1 cellular context compared by ENCODE assay signal in the genomic region with DNA sequence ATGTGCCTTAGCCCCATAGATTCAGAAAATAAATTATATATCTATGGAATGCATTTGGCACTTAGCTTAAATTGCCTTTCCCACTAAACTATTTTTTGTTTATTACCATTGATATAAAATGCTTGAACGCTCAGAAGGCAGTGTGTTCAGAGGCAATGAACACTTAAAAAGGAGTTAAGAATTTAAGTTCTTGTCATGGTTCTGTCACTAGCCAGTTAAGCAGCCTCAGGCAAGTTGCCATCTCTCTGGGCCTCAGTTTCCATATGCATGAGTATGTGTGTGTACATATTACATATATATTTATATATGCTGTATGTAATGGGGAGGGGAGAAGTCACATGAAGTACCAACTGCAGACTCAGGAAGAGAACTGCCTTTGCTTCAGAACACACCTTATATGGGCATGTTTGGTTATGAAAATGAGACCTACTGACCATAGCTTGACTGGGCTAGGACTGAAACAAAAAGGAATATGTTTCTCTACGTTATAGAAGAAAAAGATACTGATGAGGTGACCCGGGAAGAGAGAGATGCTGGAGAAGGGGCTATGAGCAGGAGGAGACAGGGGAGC.
TF ChIP-seq lines count a peak whose summit lies in the region.

No MANE protein-coding gene starts in this region.

TF ChIP-seq in SK-N-SH treated with all-trans-retinoic acid at 6 μM for 48 hours, 23 proteins besides CTCF, POLR2A, EP300 and RAD21 (continued from another document):
- TF ChIP-seq, protein P1, sequence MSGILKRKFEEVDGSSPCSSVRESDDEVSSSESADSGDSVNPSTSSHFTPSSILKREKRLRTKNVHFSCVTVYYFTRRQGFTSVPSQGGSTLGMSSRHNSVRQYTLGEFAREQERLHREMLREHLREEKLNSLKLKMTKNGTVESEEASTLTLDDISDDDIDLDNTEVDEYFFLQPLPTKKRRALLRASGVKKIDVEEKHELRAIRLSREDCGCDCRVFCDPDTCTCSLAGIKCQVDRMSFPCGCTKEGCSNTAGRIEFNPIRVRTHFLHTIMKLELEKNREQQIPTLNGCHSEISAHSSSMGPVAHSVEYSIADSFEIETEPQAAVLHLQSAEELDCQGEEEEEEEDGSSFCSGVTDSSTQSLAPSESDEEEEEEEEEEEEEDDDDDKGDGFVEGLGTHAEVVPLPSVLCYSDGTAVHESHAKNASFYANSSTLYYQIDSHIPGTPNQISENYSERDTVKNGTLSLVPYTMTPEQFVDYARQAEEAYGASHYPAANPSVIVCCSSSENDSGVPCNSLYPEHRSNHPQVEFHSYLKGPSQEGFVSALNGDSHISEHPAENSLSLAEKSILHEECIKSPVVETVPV (CRISPR knock-in tag; IDR thresholded peaks at IDR 0.05) = no peak
- TF ChIP-seq ESRRG (CRISPR knock-in tag; IDR thresholded peaks at IDR 0.05) = no peak
- TF ChIP-seq ZFP3 (CRISPR knock-in tag; IDR thresholded peaks at IDR 0.05) = no peak
- no peak for TF ChIP-seq TCF4 (CRISPR knock-in tag; IDR thresholded peaks at IDR 0.05; ENCODE audit: borderline replicate concordance)
- TF ChIP-seq OSR1 (CRISPR knock-in tag; IDR thresholded peaks at IDR 0.05) = no peak
- TF ChIP-seq ARNTL (CRISPR knock-in tag; IDR thresholded peaks at IDR 0.05; ENCODE audit: borderline replicate concordance, low read depth) = no peak
- TF ChIP-seq POU6F1 (CRISPR knock-in tag; IDR thresholded peaks at IDR 0.05; ENCODE audit: borderline replicate concordance, low read depth) = no peak
- no peak for TF ChIP-seq TOX (CRISPR knock-in tag; IDR thresholded peaks at IDR 0.05; ENCODE audit: borderline replicate concordance)
- TF ChIP-seq GLIS3 (CRISPR knock-in tag; IDR thresholded peaks at IDR 0.05) = no peak
- TF ChIP-seq, protein P2, sequence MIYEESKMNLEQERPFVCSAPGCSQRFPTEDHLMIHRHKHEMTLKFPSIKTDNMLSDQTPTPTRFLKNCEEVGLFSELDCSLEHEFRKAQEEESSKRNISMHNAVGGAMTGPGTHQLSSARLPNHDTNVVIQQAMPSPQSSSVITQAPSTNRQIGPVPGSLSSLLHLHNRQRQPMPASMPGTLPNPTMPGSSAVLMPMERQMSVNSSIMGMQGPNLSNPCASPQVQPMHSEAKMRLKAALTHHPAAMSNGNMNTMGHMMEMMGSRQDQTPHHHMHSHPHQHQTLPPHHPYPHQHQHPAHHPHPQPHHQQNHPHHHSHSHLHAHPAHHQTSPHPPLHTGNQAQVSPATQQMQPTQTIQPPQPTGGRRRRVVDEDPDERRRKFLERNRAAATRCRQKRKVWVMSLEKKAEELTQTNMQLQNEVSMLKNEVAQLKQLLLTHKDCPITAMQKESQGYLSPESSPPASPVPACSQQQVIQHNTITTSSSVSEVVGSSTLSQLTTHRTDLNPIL (CRISPR knock-in tag; IDR thresholded peaks at IDR 0.05; ENCODE audit: low read depth) = no peak
- TF ChIP-seq PPARA (CRISPR knock-in tag; IDR thresholded peaks at IDR 0.05; ENCODE audit: borderline replicate concordance) = no peak
- no peak for TF ChIP-seq RARB (CRISPR knock-in tag; IDR thresholded peaks at IDR 0.05)
